ENCODE assay signal across 8 cellular contexts in the genomic region with DNA sequence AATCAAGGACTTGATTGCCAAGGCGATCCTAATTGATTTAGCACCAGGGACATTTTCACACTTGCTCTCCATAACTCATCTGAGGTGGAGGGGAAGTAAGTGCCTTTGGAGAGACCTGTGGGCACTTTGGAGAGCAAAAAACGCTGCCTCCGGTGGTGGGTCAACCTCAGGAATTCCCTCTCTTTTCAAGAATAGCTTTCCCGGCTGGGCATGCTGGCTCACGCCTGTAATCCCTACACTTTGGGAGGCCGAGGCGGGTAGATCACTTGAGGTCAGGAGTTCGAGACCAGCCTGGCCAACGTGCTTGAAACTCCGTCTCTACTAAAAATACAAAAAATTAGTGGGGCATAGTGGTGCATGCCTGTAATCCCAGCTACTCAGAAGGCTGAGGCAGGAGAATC. TPM values are rescaled to one million over a fixed set of nuclear protein-coding genes. Genes with fewer than 3 reads are reported as not detected.
DNase-seq lines count a peak whose midpoint lies in the region; ATAC-seq and TF ChIP-seq lines count a peak whose summit lies in the region.

No MANE protein-coding gene starts in this region.

- H3K4me1 Mint-ChIP-seq in CD8-positive, alpha-beta T cell (ENCODE audit: low read depth) = peaks cover 73% of the 10 kb centered on the region
- peaks cover 59% of the 10 kb centered on the region for H3K4me1 Mint-ChIP-seq in central memory CD8-positive, alpha-beta T cell
- H3K4me1 Mint-ChIP-seq in osteocyte (ENCODE audit: unreplicated experiment) = peaks cover 60% of the 10 kb centered on the region

- no peak for ATAC-seq in CD8-positive, alpha-beta T cell
- ATAC-seq in central memory CD8-positive, alpha-beta T cell (replicated peaks; ENCODE audit: extremely low read depth, poor library complexity, severe bottlenecking) = no peak
- ATAC-seq in HG02884 (IDR thresholded peaks at IDR 0.05; ENCODE audit: unreplicated experiment) = no peak

- TF ChIP-seq CTCF in CD8-positive, alpha-beta T cell (IDR thresholded peaks at IDR 0.05) = no peak
- no peak for TF ChIP-seq CTCF in NB4 (IDR thresholded peaks at IDR 0.05; ENCODE audit: low read depth, low read length)
- no peak for TF ChIP-seq CTCF in osteocyte (IDR thresholded peaks at IDR 0.05)

- no peak for DNase-seq in CD8-positive, alpha-beta T cell
- DNase-seq in NB4 (ENCODE audit: low read depth) (peak; percentile 51), osteocyte (ENCODE audit: extremely low spot score, unreplicated experiment) (no peak), HCEC 1CT (no peak), SIG-M5 treated with dmso at 0.1 percent for 504 hours (lab: John Stamatoyannopoulos, UW; ENCODE audit: unreplicated experiment) (no peak), HuH-7.5 (ENCODE audit: low spot score) (no peak)
- no peak for DNase-seq in central memory CD8-positive, alpha-beta T cell (ENCODE audit: low spot score in 2 of 2)

- no peaks in the 10 kb centered on the region for H3K9me3 ChIP-seq in CD8-positive, alpha-beta T cell (ENCODE audit: low read length)

- peaks cover 60% of the 10 kb centered on the region for H3K4me1 ChIP-seq in CD8-positive, alpha-beta T cell (ENCODE audit: insufficient read depth, low read length)

- no peaks in the 10 kb centered on the region for H3K36me3 ChIP-seq in CD8-positive, alpha-beta T cell (ENCODE audit: insufficient read depth, low read length)

- TF ChIP-seq POLR2A in NB4 (IDR thresholded peaks at IDR 0.05; ENCODE audit: extremely low read depth, insufficient read length) = no peak

- no peaks in the 10 kb centered on the region for H3K36me3 Mint-ChIP-seq in CD8-positive, alpha-beta T cell
- H3K36me3 Mint-ChIP-seq in central memory CD8-positive, alpha-beta T cell (ENCODE audit: insufficient read depth) = peaks cover 28% of the 10 kb centered on the region
- H3K36me3 Mint-ChIP-seq in osteocyte (ENCODE audit: unreplicated experiment) = no peaks in the 10 kb centered on the region

- no peaks in the 10 kb centered on the region for H3K27me3 Mint-ChIP-seq in CD8-positive, alpha-beta T cell (ENCODE audit: low read depth)
- no peaks in the 10 kb centered on the region for H3K27me3 Mint-ChIP-seq in central memory CD8-positive, alpha-beta T cell
- no peaks in the 10 kb centered on the region for H3K27me3 Mint-ChIP-seq in osteocyte (ENCODE audit: unreplicated experiment)

- intact Hi-C loops in CD8-positive, alpha-beta T cell (cut with DNase I, micrococcal nuclease) = no loop called here

- peak overlapping the region; percentile 99 for H3K27ac Mint-ChIP-seq in CD8-positive, alpha-beta T cell
- H3K27ac Mint-ChIP-seq in central memory CD8-positive, alpha-beta T cell (ENCODE audit: low read depth) = peak overlapping the region; percentile 99
- peak overlapping the region; percentile 98 for H3K27ac Mint-ChIP-seq in osteocyte (ENCODE audit: unreplicated experiment)

- H3K9me3 Mint-ChIP-seq in CD8-positive, alpha-beta T cell = no peaks in the 10 kb centered on the region
- no peaks in the 10 kb centered on the region for H3K9me3 Mint-ChIP-seq in central memory CD8-positive, alpha-beta T cell
- H3K9me3 Mint-ChIP-seq in osteocyte (ENCODE audit: unreplicated experiment) = peaks cover 8% of the 10 kb centered on the region

- CTCF ChIA-PET in CD8-positive, alpha-beta T cell (lab: Charles Lee) = interaction anchor here (0.6 to 15.4 kb wide), 6 partner anchors 14 to 499 kb away, joined by 3 to 278 read pairs (median 4); a partner anchor contains a TSS

- H3K4me3 ChIP-seq in CD8-positive, alpha-beta T cell (ENCODE audit: low read depth, low read length) = peak overlapping the region; percentile 78
- H3K4me3 ChIP-seq in NB4 (ENCODE audit: low read depth, low read length) = peak overlapping the region; percentile 94

- H3K4me3 Mint-ChIP-seq in CD8-positive, alpha-beta T cell = peak overlapping the region; percentile 82
- H3K4me3 Mint-ChIP-seq in central memory CD8-positive, alpha-beta T cell = peak overlapping the region; percentile 76
- H3K4me3 Mint-ChIP-seq in osteocyte (ENCODE audit: unreplicated experiment) = peak overlapping the region; percentile 77

- H3K27ac ChIP-seq in CD8-positive, alpha-beta T cell (ENCODE audit: low read depth, low read length) = peak overlapping the region; percentile 98

- POLR2A ChIA-PET in CD8-positive, alpha-beta T cell (lab: Charles Lee) = interaction anchor here (1.3 to 9.5 kb wide), 3 partner anchors 38 to 100 kb away, joined by 7 to 270 read pairs (median 8); a partner anchor contains a TSS

- no peaks in the 10 kb centered on the region for H3K27me3 ChIP-seq in CD8-positive, alpha-beta T cell (ENCODE audit: insufficient read depth, low read length)

RNA-seq across cellular contexts. Expression of a gene that starts 49.2 kb away (rescaled TPM):
- total RNA-seq in CD8-positive, alpha-beta T cell = 10 to 100 TPM; 65.6 to 74.7 TPM
- total RNA-seq in osteocyte = 26.0 and 27.6 TPM in 2 replicates
